ENCODE assay signal across 23 cellular contexts in the genomic region with DNA sequence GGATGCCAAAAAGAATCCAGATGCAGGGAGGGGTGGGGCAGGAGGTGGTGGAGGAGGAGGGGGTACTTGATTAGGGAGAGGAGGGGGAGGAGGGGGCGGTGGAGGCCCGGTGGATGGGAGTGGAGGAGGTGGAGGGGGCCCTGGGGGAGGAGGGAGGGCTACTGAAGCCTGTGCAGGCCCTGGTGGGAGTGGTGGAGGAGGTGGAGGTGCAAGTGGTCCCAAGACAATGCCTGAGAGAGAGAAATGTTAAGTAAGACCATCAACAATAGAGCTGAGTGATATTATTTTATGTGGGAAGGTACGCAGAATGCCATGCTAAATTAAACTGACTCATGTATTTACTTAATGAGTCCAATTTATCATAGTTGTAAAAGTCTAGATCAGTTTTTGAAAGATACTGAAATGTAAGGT.
"Had no signal": no experiment of that assay in that cellular context is flagged by ENCODE, and none has a peak within 500 bp of the region (broad histone marks: within the 10 kb centered on the region; RNA-seq: fewer than 3 reads in every experiment).

No MANE protein-coding gene starts in this region.

- DNase-seq: activated CD4-positive, alpha-beta T cell treated with anti-CD3 and anti-CD28 coated beads for 4 hours; activated CD4-positive, alpha-beta T cell treated with anti-CD3 and anti-CD28 coated beads, Interleukin-2, amount 50 U/mL, for 48 hours; activated CD8-positive, alpha-beta memory T cell treated with anti-CD3 and anti-CD28 coated beads, Interleukin-2, amount 50 U/mL, for 4 hours; activated naive CD8-positive, alpha-beta T cell treated with anti-CD3 and anti-CD28 coated beads, Interleukin-2, amount 50 U/mL, for 24 hours; activated T-cell treated with anti-CD3 and anti-CD28 coated beads, Interleukin-2, amount 50 U/mL, for 48 hours; colonic mucosa; foreskin fibroblast; heart left ventricle; left cardiac atrium; mammary epithelial cell; naive B cell; spleen; stimulated activated CD4-positive, alpha-beta T cell treated with anti-CD3 and anti-CD28 coated beads, Interleukin-2, amount 100 ng/mL, for 48 hours; stimulated activated naive CD4-positive, alpha-beta T cell treated with Interleukin-2 at 50 U/mL for 16 hours; thyroid gland; upper lobe of left lung had no signal

- H3K4me3 Mint-ChIP-seq: activated naive CD4-positive, alpha-beta T cell treated with anti-CD3 and anti-CD28 coated beads, Interleukin-2, amount 50 U/mL, for 24 hours; activated naive CD8-positive, alpha-beta T cell treated with anti-CD3 and anti-CD28 coated beads, Interleukin-2, amount 50 U/mL, for 24 hours; mesothelial cell of epicardium; naive B cell had no signal

- H3K4me1 Mint-ChIP-seq: naive B cell had no signal

- H3K27ac Mint-ChIP-seq: activated naive CD4-positive, alpha-beta T cell treated with anti-CD3 and anti-CD28 coated beads, Interleukin-2, amount 50 U/mL, for 24 hours; activated naive CD8-positive, alpha-beta T cell treated with anti-CD3 and anti-CD28 coated beads, Interleukin-2, amount 50 U/mL, for 24 hours; activated T-helper 2 cell treated with anti-CD3 and anti-CD28 coated beads, Interferon-gamma antibody, Interleukin-2, Interleukin-4, amounts not matched to agents 10 μg/mL and 5 μg/mL and 100 μg/mL, durations not matched to agents 14 hours and 24 hours and 36 hours; mesothelial cell of epicardium had no signal

- H3K36me3 Mint-ChIP-seq: activated naive CD4-positive, alpha-beta T cell treated with anti-CD3 and anti-CD28 coated beads, Interleukin-2, amount 50 U/mL, for 24 hours had no signal

- H3K4me3 ChIP-seq: breast epithelium, colonic mucosa, heart left ventricle, right atrium auricular region, SK-N-MC, spleen, thyroid gland, upper lobe of left lung, vagina had no signal

- H3K27me3 Mint-ChIP-seq: naive B cell had no signal

- H3K27ac ChIP-seq: breast epithelium, colonic mucosa, heart left ventricle, right atrium auricular region, SK-N-MC, spleen, thyroid gland, upper lobe of left lung, vagina had no signal

- ATAC-seq: activated naive CD8-positive, alpha-beta T cell treated with anti-CD3 and anti-CD28 coated beads, Interleukin-2, amount 50 U/mL, for 24 hours; heart left ventricle; left cardiac atrium had no signal

- H3K9me3 Mint-ChIP-seq: activated naive CD4-positive, alpha-beta T cell treated with anti-CD3 and anti-CD28 coated beads, Interleukin-2, amount 50 U/mL, for 24 hours; activated naive CD8-positive, alpha-beta T cell treated with anti-CD3 and anti-CD28 coated beads, Interleukin-2, amount 50 U/mL, for 24 hours; activated T-helper 2 cell treated with anti-CD3 and anti-CD28 coated beads, Interferon-gamma antibody, Interleukin-2, Interleukin-4, amounts not matched to agents 10 μg/mL and 5 μg/mL and 100 μg/mL, durations not matched to agents 14 hours and 24 hours and 36 hours; mesothelial cell of epicardium; naive B cell had no signal

- H3K27me3 ChIP-seq: breast epithelium, colonic mucosa, heart left ventricle, right atrium auricular region, spleen, thyroid gland, upper lobe of left lung, vagina had no signal
